25 cellular contexts compared by ENCODE assay signal in genomic region chr9:33146298-33146697, GRCh38. TPM values are rescaled to one million over a fixed set of nuclear protein-coding genes. Genes with fewer than 3 reads are reported as not detected.
A peak's percentile ranks its signal among the peaks of the same experiment; 100 is the strongest.
DNase-seq lines count a peak whose midpoint lies in the region; ATAC-seq and TF ChIP-seq lines count a peak whose summit lies in the region.
"Had no signal": no experiment of that assay in that cellular context is flagged by ENCODE, and none has a peak within 500 bp of the region (broad histone marks: within the 10 kb centered on the region; RNA-seq: fewer than 3 reads in every experiment).

No MANE protein-coding gene starts in this region.

- H3K36me3 ChIP-seq in WERI-Rb-1: no peaks in the 10 kb centered on the region
- H3K36me3 ChIP-seq: gastroesophageal sphincter, ovary had no signal

- no peak overlapping the region for H3K4me3 Mint-ChIP-seq in activated CD4-positive, alpha-beta T cell treated with anti-CD3 and anti-CD28 coated beads, Interleukin-2, amount 10 ng/mL, durations not matched to agents 24 days and 14 days
- no peak overlapping the region for H3K4me3 Mint-ChIP-seq in natural killer cell treated with Interleukin-12 subunit alpha and Interleukin-12 subunit beta and Interleukin-15 and Interleukin-18, amount 100 ng/mL, for 72 hours
- H3K4me3 Mint-ChIP-seq in stimulated activated effector memory CD8-positive, alpha-beta T cell treated with anti-CD3 and anti-CD28 coated beads, Interleukin-12 subunit alpha, Interleukin-12 subunit beta, amount 100 ng/mL, for 72 hours: no peak overlapping the region
- no peak overlapping the region for H3K4me3 Mint-ChIP-seq in activated T-helper 2 cell treated with anti-CD3 and anti-CD28 coated beads, Interferon-gamma antibody, Interleukin-2, Interleukin-4, amounts not matched to agents 10 μg/mL and 5 μg/mL and 100 μg/mL, durations not matched to agents 14 hours and 24 hours and 36 hours (ENCODE audit: low read depth)
- H3K4me3 Mint-ChIP-seq: activated T-cell treated with anti-CD3 and anti-CD28 coated beads, Interleukin-2, amount 50 U/mL, for 4 hours; dendritic cell treated with granulocyte-macrophage colony-stimulating factor and Interleukin-4, amounts not matched to agents 40 ng/mL and 50 ng/mL, for 4 days had no signal

- intact Hi-C loops in activated CD4-positive, alpha-beta T cell treated with anti-CD3 and anti-CD28 coated beads, Interleukin-2, amount 10 ng/mL, durations not matched to agents 24 days and 14 days (cut with micrococcal nuclease): no loop called here
- intact Hi-C loops in activated T-helper 2 cell treated with anti-CD3 and anti-CD28 coated beads, Interferon-gamma antibody, Interleukin-2, Interleukin-4, amounts not matched to agents 10 μg/mL and 5 μg/mL and 100 μg/mL, durations not matched to agents 14 hours and 24 hours and 36 hours (cut with micrococcal nuclease): no loop called here

- peaks cover 19% of the 10 kb centered on the region for H3K36me3 Mint-ChIP-seq in activated CD4-positive, alpha-beta T cell treated with anti-CD3 and anti-CD28 coated beads, Interleukin-2, amount 10 ng/mL, durations not matched to agents 24 days and 14 days (ENCODE audit: low read depth)
- H3K36me3 Mint-ChIP-seq in natural killer cell treated with Interleukin-12 subunit alpha and Interleukin-12 subunit beta and Interleukin-15 and Interleukin-18, amount 100 ng/mL, for 72 hours: no peaks in the 10 kb centered on the region
- H3K36me3 Mint-ChIP-seq in stimulated activated effector memory CD8-positive, alpha-beta T cell treated with anti-CD3 and anti-CD28 coated beads, Interleukin-12 subunit alpha, Interleukin-12 subunit beta, amount 100 ng/mL, for 72 hours: peaks cover 27% of the 10 kb centered on the region
- H3K36me3 Mint-ChIP-seq in activated T-helper 2 cell treated with anti-CD3 and anti-CD28 coated beads, Interferon-gamma antibody, Interleukin-2, Interleukin-4, amounts not matched to agents 10 μg/mL and 5 μg/mL and 100 μg/mL, durations not matched to agents 14 hours and 24 hours and 36 hours (ENCODE audit: low read depth): peaks cover 18% of the 10 kb centered on the region

- peak overlapping the region; percentile 34 for H3K27ac Mint-ChIP-seq in activated CD4-positive, alpha-beta T cell treated with anti-CD3 and anti-CD28 coated beads, Interleukin-2, amount 10 ng/mL, durations not matched to agents 24 days and 14 days
- H3K27ac Mint-ChIP-seq in natural killer cell treated with Interleukin-12 subunit alpha and Interleukin-12 subunit beta and Interleukin-15 and Interleukin-18, amount 100 ng/mL, for 72 hours: peak overlapping the region; percentile 55 to 74
- H3K27ac Mint-ChIP-seq in stimulated activated effector memory CD8-positive, alpha-beta T cell treated with anti-CD3 and anti-CD28 coated beads, Interleukin-12 subunit alpha, Interleukin-12 subunit beta, amount 100 ng/mL, for 72 hours: peak overlapping the region; percentile 86
- H3K27ac Mint-ChIP-seq in activated T-helper 2 cell treated with anti-CD3 and anti-CD28 coated beads, Interferon-gamma antibody, Interleukin-2, Interleukin-4, amounts not matched to agents 10 μg/mL and 5 μg/mL and 100 μg/mL, durations not matched to agents 14 hours and 24 hours and 36 hours: no peak overlapping the region

- H3K9me3 Mint-ChIP-seq in activated CD4-positive, alpha-beta T cell treated with anti-CD3 and anti-CD28 coated beads, Interleukin-2, amount 10 ng/mL, durations not matched to agents 24 days and 14 days: no peaks in the 10 kb centered on the region
- no peaks in the 10 kb centered on the region for H3K9me3 Mint-ChIP-seq in natural killer cell treated with Interleukin-12 subunit alpha and Interleukin-12 subunit beta and Interleukin-15 and Interleukin-18, amount 100 ng/mL, for 72 hours
- no peaks in the 10 kb centered on the region for H3K9me3 Mint-ChIP-seq in stimulated activated effector memory CD8-positive, alpha-beta T cell treated with anti-CD3 and anti-CD28 coated beads, Interleukin-12 subunit alpha, Interleukin-12 subunit beta, amount 100 ng/mL, for 72 hours
- no peaks in the 10 kb centered on the region for H3K9me3 Mint-ChIP-seq in activated T-helper 2 cell treated with anti-CD3 and anti-CD28 coated beads, Interferon-gamma antibody, Interleukin-2, Interleukin-4, amounts not matched to agents 10 μg/mL and 5 μg/mL and 100 μg/mL, durations not matched to agents 14 hours and 24 hours and 36 hours
- H3K9me3 Mint-ChIP-seq: activated T-cell treated with anti-CD3 and anti-CD28 coated beads, Interleukin-2, amount 50 U/mL, for 4 hours; dendritic cell treated with granulocyte-macrophage colony-stimulating factor and Interleukin-4, amounts not matched to agents 40 ng/mL and 50 ng/mL, for 4 days had no signal

- no peaks in the 10 kb centered on the region for H3K27me3 ChIP-seq in WERI-Rb-1 (ENCODE audit: insufficient read depth, low read depth, severe bottlenecking)
- H3K27me3 ChIP-seq: gastroesophageal sphincter, MG63, ovary, stomach had no signal

- H3K4me1 Mint-ChIP-seq in activated CD4-positive, alpha-beta T cell treated with anti-CD3 and anti-CD28 coated beads, Interleukin-2, amount 10 ng/mL, durations not matched to agents 24 days and 14 days: peaks cover 50% of the 10 kb centered on the region
- H3K4me1 Mint-ChIP-seq in natural killer cell treated with Interleukin-12 subunit alpha and Interleukin-12 subunit beta and Interleukin-15 and Interleukin-18, amount 100 ng/mL, for 72 hours (ENCODE audit: low read depth in 2 of 2): peaks cover 59 to 73% of the 10 kb centered on the region in 2 donors
- H3K4me1 Mint-ChIP-seq in stimulated activated effector memory CD8-positive, alpha-beta T cell treated with anti-CD3 and anti-CD28 coated beads, Interleukin-12 subunit alpha, Interleukin-12 subunit beta, amount 100 ng/mL, for 72 hours: peaks cover 80% of the 10 kb centered on the region
- H3K4me1 Mint-ChIP-seq in activated T-helper 2 cell treated with anti-CD3 and anti-CD28 coated beads, Interferon-gamma antibody, Interleukin-2, Interleukin-4, amounts not matched to agents 10 μg/mL and 5 μg/mL and 100 μg/mL, durations not matched to agents 14 hours and 24 hours and 36 hours (ENCODE audit: low read depth): peaks cover 39% of the 10 kb centered on the region

- H3K27ac ChIP-seq in WERI-Rb-1: no peak overlapping the region
- H3K27ac ChIP-seq: gastroesophageal sphincter, ovary had no signal

- no peak for ATAC-seq in natural killer cell treated with Interleukin-12 subunit alpha and Interleukin-12 subunit beta and Interleukin-15 and Interleukin-18, amount 100 ng/mL, for 72 hours
- no peak for ATAC-seq in stimulated activated effector memory CD8-positive, alpha-beta T cell treated with anti-CD3 and anti-CD28 coated beads, Interleukin-12 subunit alpha, Interleukin-12 subunit beta, amount 100 ng/mL, for 72 hours
- ATAC-seq: activated T-cell treated with anti-CD3 and anti-CD28 coated beads, Interleukin-2, amount 50 U/mL, for 4 hours; gastroesophageal sphincter; PC-3 had no signal

- no peaks in the 10 kb centered on the region for H3K9me3 ChIP-seq in WERI-Rb-1 (ENCODE audit: severe bottlenecking)
- H3K9me3 ChIP-seq: gastroesophageal sphincter, MG63, ovary, stomach had no signal

- DNase-seq in activated CD4-positive, alpha-beta T cell treated with anti-CD3 and anti-CD28 coated beads, Interleukin-2, amount 10 ng/mL, durations not matched to agents 24 days and 14 days: no peak
- DNase-seq in activated CD4-positive, alpha-beta T cell treated with anti-CD3 and anti-CD28 coated beads for 48 hours: no peak
- DNase-seq in WERI-Rb-1 (peak; percentile 46), HK-2 (ENCODE audit: unreplicated experiment) (no peak), SIG-M5 treated with dmso at 0.1 percent for 504 hours (lab: John Stamatoyannopoulos, UW; ENCODE audit: unreplicated experiment) (no peak)
- DNase-seq in natural killer cell treated with Interleukin-12 subunit alpha and Interleukin-12 subunit beta and Interleukin-15 and Interleukin-18, amount 100 ng/mL, for 72 hours (ENCODE audit: low spot score): no peak
- DNase-seq in stimulated activated effector memory CD8-positive, alpha-beta T cell treated with anti-CD3 and anti-CD28 coated beads, Interleukin-12 subunit alpha, Interleukin-12 subunit beta, amount 100 ng/mL, for 72 hours (ENCODE audit: low spot score in 2 of 2): no peak
- DNase-seq in activated T-helper 2 cell treated with anti-CD3 and anti-CD28 coated beads, Interferon-gamma antibody, Interleukin-2, Interleukin-4, amounts not matched to agents 10 μg/mL and 5 μg/mL and 100 μg/mL, durations not matched to agents 14 hours and 24 hours and 36 hours (ENCODE audit: low spot score): no peak
- DNase-seq: 8988T; activated CD4-positive, CD25-positive, alpha-beta regulatory T cell treated with anti-CD3 and anti-CD28 coated beads, Interleukin-2, amount 50 U/mL, for 72 hours; activated naive CD4-positive, alpha-beta T cell treated with anti-CD3 and anti-CD28 coated beads, Interleukin-2, amount 50 U/mL, for 16 hours; activated T-cell treated with anti-CD3 and anti-CD28 coated beads, Interleukin-2, amount 50 U/mL, for 4 hours; aorta; DMS53; GDM1; KBM-7; MG63; NCI-H1417 treated with DMSO at 0.1 percent for 48 hours; PC-3; SHP77 treated with DMSO at 0.1 percent for 48 hours; stomach; SW 1271 had no signal

- H3K4me3 ChIP-seq in WERI-Rb-1 (ENCODE audit: low read depth, low read length): no peak overlapping the region
- H3K4me3 ChIP-seq: gastroesophageal sphincter, MG63, ovary, stomach had no signal

- no peaks in the 10 kb centered on the region for H3K27me3 Mint-ChIP-seq in activated CD4-positive, alpha-beta T cell treated with anti-CD3 and anti-CD28 coated beads, Interleukin-2, amount 10 ng/mL, durations not matched to agents 24 days and 14 days
- H3K27me3 Mint-ChIP-seq in natural killer cell treated with Interleukin-12 subunit alpha and Interleukin-12 subunit beta and Interleukin-15 and Interleukin-18, amount 100 ng/mL, for 72 hours: no peaks in the 10 kb centered on the region
- H3K27me3 Mint-ChIP-seq in activated T-helper 2 cell treated with anti-CD3 and anti-CD28 coated beads, Interferon-gamma antibody, Interleukin-2, Interleukin-4, amounts not matched to agents 10 μg/mL and 5 μg/mL and 100 μg/mL, durations not matched to agents 14 hours and 24 hours and 36 hours (ENCODE audit: low read depth): no peaks in the 10 kb centered on the region
- H3K27me3 Mint-ChIP-seq: dendritic cell treated with granulocyte-macrophage colony-stimulating factor and Interleukin-4, amounts not matched to agents 40 ng/mL and 50 ng/mL, for 4 days had no signal

- no peak for TF ChIP-seq CTCF in WERI-Rb-1 (IDR thresholded peaks at IDR 0.05; ENCODE audit: low read depth, low read length)

RNA-seq across cellular contexts. Expression of gene B4GALT1, which starts 20.8 kb away (rescaled TPM):
- 53.8 and 55.7 TPM in 2 replicates for total RNA-seq in activated CD4-positive, alpha-beta T cell treated with anti-CD3 and anti-CD28 coated beads, Interleukin-2, amount 10 ng/mL, durations not matched to agents 24 days and 14 days
- total RNA-seq in natural killer cell treated with Interleukin-12 subunit alpha and Interleukin-12 subunit beta and Interleukin-15 and Interleukin-18, amount 100 ng/mL, for 72 hours: 10 to 100 TPM; 51.4 to 90.6 TPM
- 60.6 and 64.0 TPM in 2 replicates for total RNA-seq in activated T-helper 2 cell treated with anti-CD3 and anti-CD28 coated beads, Interferon-gamma antibody, Interleukin-2, Interleukin-4, amounts not matched to agents 10 μg/mL and 5 μg/mL and 100 μg/mL, durations not matched to agents 14 hours and 24 hours and 36 hours
